ENCODE assay signal across 12 cellular contexts in genomic region chr18:50079571-50080295, GRCh38.
DNase-seq lines count a peak whose midpoint lies in the region; ATAC-seq, FAIRE-seq and TF ChIP-seq lines count a peak whose summit lies in the region.
"Had no signal": no experiment of that assay in that cellular context is flagged by ENCODE, and none has a peak within 500 bp of the region (broad histone marks: within the 10 kb centered on the region; RNA-seq: fewer than 3 reads in every experiment).

No MANE protein-coding gene starts in this region.

- no peaks in the 10 kb centered on the region for H3K9me2 ChIP-seq in SK-N-SH

- H3K36me3 Mint-ChIP-seq in MCF 10A (ENCODE audit: insufficient read depth, unreplicated experiment), result no peaks in the 10 kb centered on the region
- no peaks in the 10 kb centered on the region for H3K36me3 Mint-ChIP-seq in neural progenitor cell

- FAIRE-seq in small intestine (lab: Jason Lieb, UNC), result no peak
- FAIRE-seq: A204.1 had no signal

- DNase-seq in MCF 10A (ENCODE audit: unreplicated experiment) (peak; percentile 24), mammary epithelial cell (no peak), cerebellum (ENCODE audit: low spot score) (peak; percentile 49), lower lobe of right lung (peak; percentile 57), ureter (ENCODE audit: low spot score) (peak; percentile 44), neural progenitor cell (ENCODE audit: low spot score) (no peak), small intestine (no peak), SK-N-SH (no peak)
- DNase-seq: esophagus squamous epithelium, uterus had no signal

- TF ChIP-seq EP300 in SK-N-SH (IDR thresholded peaks at IDR 0.05; ENCODE audit: borderline replicate concordance in 1 of 2, low read depth in 1 of 2, low read length in 1 of 2), result no peak

- H3K4me3 Mint-ChIP-seq in MCF 10A (ENCODE audit: unreplicated experiment) (no peak overlapping the region), neural progenitor cell (no peak overlapping the region)

- H3F3A ChIP-seq in neural progenitor cell (ENCODE audit: low read depth) (no peaks in the 10 kb centered on the region), SK-N-SH (replicated peaks; ENCODE audit: insufficient read depth) (no peaks in the 10 kb centered on the region)

- no peak overlapping the region for H3K27ac Mint-ChIP-seq in MCF 10A (ENCODE audit: low read depth, unreplicated experiment)
- no peak overlapping the region for H3K27ac Mint-ChIP-seq in neural progenitor cell

- TF ChIP-seq RAD21 in SK-N-SH (IDR thresholded peaks at IDR 0.05; ENCODE audit: low read length), result no peak

- H3K9me3 Mint-ChIP-seq in MCF 10A (ENCODE audit: unreplicated experiment) (no peaks in the 10 kb centered on the region), neural progenitor cell (no peaks in the 10 kb centered on the region)

- no peak overlapping the region for H3K9ac ChIP-seq in mammary epithelial cell (ENCODE audit: insufficient read depth, low read length)
- H3K9ac ChIP-seq in neural progenitor cell, result no peak overlapping the region
- no peak overlapping the region for H3K9ac ChIP-seq in SK-N-SH

- in situ Hi-C loops in mammary epithelial cell (cut with MboI; ENCODE audit: low sequenced_read_pairs in 2 of 2), result no loop called here

- dilution Hi-C loops in mammary epithelial cell (cut with HindIII; ENCODE audit: low sequenced_read_pairs), result no loop called here

- 73% methylated on average over 7 of the region's 8 CpGs for WGBS in mammary epithelial cell (ENCODE audit: low coverage, missing lambda C conversion rate)
- WGBS in small intestine, 3 donors, result 46 to 58% (median 47%) methylated on average over 8 of the region's 8 CpGs
- WGBS in SK-N-SH (ENCODE audit: low lambda C conversion rate), result 13% methylated on average over 8 of the region's 8 CpGs

- H3K27me3 ChIP-seq in mammary epithelial cell (ENCODE audit: insufficient read depth, low read length) (no peaks in the 10 kb centered on the region), lower lobe of right lung (ENCODE audit: low read depth) (no peaks in the 10 kb centered on the region), neural progenitor cell (no peaks in the 10 kb centered on the region), small intestine (ENCODE audit: control insufficient read depth in 2 of 2, insufficient read depth in 2 of 2, low read length in 2 of 2) (no peaks in the 10 kb centered on the region), SK-N-SH (ENCODE audit: insufficient read depth) (no peaks in the 10 kb centered on the region; the same call in 1 of the 2 replicates)
- H3K27me3 ChIP-seq: uterus had no signal

- H3K27me3 Mint-ChIP-seq in MCF 10A (ENCODE audit: insufficient read depth, unreplicated experiment), result no peaks in the 10 kb centered on the region
- H3K27me3 Mint-ChIP-seq in neural progenitor cell (ENCODE audit: insufficient read depth, low read depth), result no peaks in the 10 kb centered on the region

- no TSS peak for BruUV-seq in MCF 10A (replicated peaks; lab: Mats Ljungman, UMichigan)
- no TSS peak for BruUV-seq in mammary epithelial cell (replicated peaks; lab: Mats Ljungman, UMichigan)

- H3K9me3 ChIP-seq in mammary epithelial cell (replicated peaks; ENCODE audit: insufficient read depth, low read length) (no peaks in the 10 kb centered on the region), lower lobe of right lung (no peaks in the 10 kb centered on the region), neural progenitor cell (ENCODE audit: low read depth) (no peaks in the 10 kb centered on the region), small intestine (ENCODE audit: control insufficient read depth, low read depth) (no peaks in the 10 kb centered on the region), SK-N-SH (no peaks in the 10 kb centered on the region)
- H3K9me3 ChIP-seq: esophagus squamous epithelium, uterus had no signal

- no peak overlapping the region for H2AFZ ChIP-seq in mammary epithelial cell (ENCODE audit: low read depth, low read length)
- no peak overlapping the region for H2AFZ ChIP-seq in neural progenitor cell (replicated peaks)
- no peak overlapping the region for H2AFZ ChIP-seq in SK-N-SH (ENCODE audit: low read depth)

- intact Hi-C loops in MCF 10A (cut with micrococcal nuclease) (no loop called here), mammary epithelial cell (cut with micrococcal nuclease) (loop anchor here (2.0 kb wide), 1 partner anchor 17 kb away; no protein-coding TSS in a partner anchor), lower lobe of right lung (cut with DNase I) (no loop called here)

- H3K4me2 ChIP-seq in mammary epithelial cell (ENCODE audit: insufficient read depth, low read depth, low read length) (no peak overlapping the region), neural progenitor cell (no peak overlapping the region), SK-N-SH (no peak overlapping the region)

- H3K4me1 Mint-ChIP-seq in MCF 10A (ENCODE audit: insufficient read depth, unreplicated experiment) (peaks cover 18% of the 10 kb centered on the region), neural progenitor cell (no peaks in the 10 kb centered on the region)

- H3K4me3 ChIP-seq in mammary epithelial cell (replicated peaks in 1 of 3; ENCODE audit: insufficient read depth in 1 of 3, low read depth in 2 of 3, low read length in 3 of 3) (no peak overlapping the region), lower lobe of right lung (no peak overlapping the region), neural progenitor cell (no peak overlapping the region), small intestine (ENCODE audit: low read depth in 1 of 2, low read length in 2 of 2) (no peak overlapping the region), SK-N-SH (ENCODE audit: low read depth in 2 of 2, low read length in 1 of 2) (no peak overlapping the region)
- H3K4me3 ChIP-seq: esophagus squamous epithelium, skin epidermis, uterus had no signal

- peak; percentile 67 to 76 for ATAC-seq in lower lobe of right lung

- peaks cover 12% of the 10 kb centered on the region for H3K79me2 ChIP-seq in mammary epithelial cell (ENCODE audit: insufficient read depth, low read length)
- H3K79me2 ChIP-seq in neural progenitor cell (ENCODE audit: low read depth), result no peaks in the 10 kb centered on the region
- H3K79me2 ChIP-seq in SK-N-SH (ENCODE audit: insufficient read depth), result no peaks in the 10 kb centered on the region

- H3K36me3 ChIP-seq in mammary epithelial cell (ENCODE audit: insufficient read depth, low read length) (no peaks in the 10 kb centered on the region), lower lobe of right lung (no peaks in the 10 kb centered on the region), neural progenitor cell (no peaks in the 10 kb centered on the region), small intestine (ENCODE audit: control insufficient read depth in 2 of 2, insufficient read depth in 2 of 2, low read length in 2 of 2) (no peaks in the 10 kb centered on the region), SK-N-SH (replicated peaks in 1 of 2; ENCODE audit: control insufficient read depth in 1 of 2, insufficient read depth in 2 of 2, low read length in 1 of 2) (no peaks in the 10 kb centered on the region)
- H3K36me3 ChIP-seq: esophagus squamous epithelium, uterus had no signal

- H4K20me1 ChIP-seq in mammary epithelial cell (ENCODE audit: insufficient read depth, low read length), result no peaks in the 10 kb centered on the region
- no peaks in the 10 kb centered on the region for H4K20me1 ChIP-seq in neural progenitor cell (ENCODE audit: low read depth)
- H4K20me1 ChIP-seq in SK-N-SH (ENCODE audit: insufficient read depth), result no peaks in the 10 kb centered on the region

- H3K4me1 ChIP-seq in mammary epithelial cell (ENCODE audit: insufficient read depth, low read length) (peaks cover 25% of the 10 kb centered on the region), lower lobe of right lung (no peaks in the 10 kb centered on the region), neural progenitor cell (no peaks in the 10 kb centered on the region), small intestine (ENCODE audit: control insufficient read depth in 2 of 2, insufficient read depth in 1 of 2, low read depth in 1 of 2, low read length in 1 of 2) (peaks cover 0 to 2% of the 10 kb centered on the region in 2 donors), SK-N-SH (ENCODE audit: control insufficient read depth in 1 of 2, insufficient read depth in 2 of 2, low read depth in 1 of 2, low read length in 1 of 2) (no peaks in the 10 kb centered on the region)
- H3K4me1 ChIP-seq: uterus had no signal

- TF ChIP-seq CTCF in MCF 10A (IDR thresholded peaks at IDR 0.05; ENCODE audit: unreplicated experiment) (no peak), mammary epithelial cell (conservative IDR thresholded peaks at IDR 0.05 in 1 of 2, IDR thresholded peaks at IDR 0.05 in 1 of 2; ENCODE audit: extremely low read depth in 1 of 2, insufficient read depth in 1 of 2, low read depth in 1 of 2, low read length in 2 of 2) (no peak), lower lobe of right lung (IDR thresholded peaks at IDR 0.05) (no peak), neural progenitor cell (IDR thresholded peaks at IDR 0.05) (no peak), SK-N-SH (IDR thresholded peaks at IDR 0.05) (no peak)

- POLR2A ChIA-PET in MCF 10A (lab: Yijun Ruan, JAX) (interaction anchor here (0.6 to 0.7 kb wide), 2 partner anchors 51 to 540 kb away, joined by 3 read pairs; no protein-coding TSS in a partner anchor), SK-N-SH (lab: Yijun Ruan, JAX) (no interaction called here)

- H3K27ac ChIP-seq in mammary epithelial cell (ENCODE audit: insufficient read depth, low read depth, low read length), result no peak overlapping the region
- no peak overlapping the region for H3K27ac ChIP-seq in lower lobe of right lung
- H3K27ac ChIP-seq in neural progenitor cell, result no peak overlapping the region
- H3K27ac ChIP-seq in small intestine (ENCODE audit: low read depth in 1 of 2, low read length in 1 of 2), result no peak overlapping the region
- no peak overlapping the region for H3K27ac ChIP-seq in SK-N-SH (ENCODE audit: low read depth in 2 of 2, low read length in 1 of 2)
- H3K27ac ChIP-seq: esophagus squamous epithelium, skin epidermis, uterus had no signal

- CTCF ChIA-PET in MCF 10A (lab: Yijun Ruan, JAX) (no interaction called here), mammary epithelial cell (lab: Charles Lee; ENCODE audit: low non-redundant PET) (no interaction called here), SK-N-SH (lab: Yijun Ruan, JAX) (no interaction called here)

TF ChIP-seq in SK-N-SH, 30 proteins besides CTCF, POLR2A, EP300 and RAD21 (continues in another document):
- TF ChIP-seq, protein P1, sequence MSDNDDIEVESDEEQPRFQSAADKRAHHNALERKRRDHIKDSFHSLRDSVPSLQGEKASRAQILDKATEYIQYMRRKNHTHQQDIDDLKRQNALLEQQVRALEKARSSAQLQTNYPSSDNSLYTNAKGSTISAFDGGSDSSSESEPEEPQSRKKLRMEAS (IDR thresholded peaks at IDR 0.05; ENCODE audit: low read depth), result no peak
- no peak for TF ChIP-seq SIN3A (IDR thresholded peaks at IDR 0.05; ENCODE audit: borderline replicate concordance, low read depth, low read length)
- TF ChIP-seq FOXM1 (IDR thresholded peaks at IDR 0.05; ENCODE audit: low read depth), result no peak
- no peak for TF ChIP-seq TCF12 (IDR thresholded peaks at IDR 0.05)
- no peak for TF ChIP-seq NFIC (IDR thresholded peaks at IDR 0.05; ENCODE audit: borderline replicate concordance)
- no peak for TF ChIP-seq YY1 (IDR thresholded peaks at IDR 0.05; ENCODE audit: low read depth)

Comparison
In these comparisons a context has a peak if more than half of its experiments do, and no peak if none do; other contexts are left out.
1. DNase-seq: peak in MCF 10A (single experiment), cerebellum (single experiment), lower lobe of right lung (single experiment) and ureter (single experiment); none in mammary epithelial cell (single experiment), neural progenitor cell (single experiment), small intestine (single experiment) and SK-N-SH (single experiment).